In the genomic region with DNA sequence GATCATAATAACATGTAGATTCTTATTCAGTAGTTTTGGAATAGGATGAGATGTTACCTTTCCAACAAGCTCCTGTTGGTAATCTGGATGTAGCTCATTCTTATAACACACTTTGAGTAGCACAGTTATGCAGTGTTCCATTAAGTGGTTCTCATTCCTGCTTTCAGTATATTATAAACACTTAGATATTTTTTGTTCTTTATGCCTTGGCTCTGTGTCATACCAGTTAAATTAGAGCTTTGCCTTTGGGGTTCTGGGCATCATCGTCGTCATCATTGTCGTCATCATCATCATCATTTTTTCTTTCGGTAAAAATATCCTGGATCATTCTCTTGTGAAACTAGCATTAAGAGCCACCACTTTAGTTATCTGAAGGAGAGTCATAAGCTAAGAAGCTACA, we compare ENCODE assay signal across 28 cellular contexts.
"Had no signal": no experiment of that assay in that cellular context is flagged by ENCODE, and none has a peak within 500 bp of the region (broad histone marks: within the 10 kb centered on the region; RNA-seq: fewer than 3 reads in every experiment).

No MANE protein-coding gene starts in this region.

- ATAC-seq: effector memory CD8-positive, alpha-beta T cell; left cardiac atrium; lower lobe of right lung; pancreas; right cardiac atrium; stimulated activated naive B cell treated with anti-CD40 and anti-IgM and Interleukin-4, amounts not matched to agents 10 μg/mL and 1 μg/mL and 100 μg/mL, for 72 hours; stimulated activated naive CD8-positive, alpha-beta T cell treated with anti-CD3 and anti-CD28 coated beads, Interleukin-15, amount 100 ng/mL, for 72 hours had no signal

- H3K9me3 Mint-ChIP-seq: effector memory CD8-positive, alpha-beta T cell had no signal

- H3K4me3 Mint-ChIP-seq: dendritic cell treated with granulocyte-macrophage colony-stimulating factor and Interleukin-4, amounts not matched to agents 40 ng/mL and 50 ng/mL, for 4 days; effector memory CD8-positive, alpha-beta T cell; naive B cell; nephron; stimulated activated naive B cell treated with anti-CD40 and anti-IgM and Interleukin-4, amounts not matched to agents 10 μg/mL and 1 μg/mL and 100 μg/mL, for 72 hours; stimulated activated naive CD8-positive, alpha-beta T cell treated with anti-CD3 and anti-CD28 coated beads, Interleukin-15, amount 100 ng/mL, for 72 hours had no signal

- H3K27ac ChIP-seq: epithelial cell of prostate, esophagus muscularis mucosa, hepatocyte, left ventricle myocardium inferior, lower lobe of right lung, pancreas, thoracic aorta had no signal

- H3K4me2 ChIP-seq: hepatocyte had no signal

- H3K27me3 Mint-ChIP-seq: dendritic cell treated with granulocyte-macrophage colony-stimulating factor and Interleukin-4, amounts not matched to agents 40 ng/mL and 50 ng/mL, for 4 days; effector memory CD8-positive, alpha-beta T cell; naive B cell; stimulated activated naive B cell treated with anti-CD40 and anti-IgM and Interleukin-4, amounts not matched to agents 10 μg/mL and 1 μg/mL and 100 μg/mL, for 72 hours; stimulated activated naive CD8-positive, alpha-beta T cell treated with anti-CD3 and anti-CD28 coated beads, Interleukin-15, amount 100 ng/mL, for 72 hours had no signal

- DNase-seq: effector memory CD8-positive, alpha-beta T cell; head of caudate nucleus; kidney; left cardiac atrium; left ventricle myocardium inferior; lower lobe of right lung; mesenchymal stem cell; midbrain; naive B cell; occipital lobe; pancreas; right cardiac atrium; spleen; stimulated activated CD4-positive, alpha-beta T cell treated with anti-CD3 and anti-CD28 coated beads, Interleukin-15, amount 100 ng/mL, for 24 hours; stimulated activated CD4-positive, alpha-beta T cell treated with anti-CD3 and anti-CD28 coated beads, Interleukin-1b, Interleukin-23, amount 100 ng/mL, for 48 hours; stimulated activated CD4-positive, alpha-beta T cell treated with anti-CD3 and anti-CD28 coated beads, Interleukin-4, amount 100 ng/mL, for 24 hours; stimulated activated naive B cell treated with anti-CD40 and anti-IgM and Interleukin-4, amounts not matched to agents 10 μg/mL and 1 μg/mL and 100 μg/mL, for 72 hours; stimulated activated naive CD8-positive, alpha-beta T cell treated with anti-CD3 and anti-CD28 coated beads, Interleukin-15, amount 100 ng/mL, for 72 hours; substantia nigra; trophoblast cell had no signal

- H3K4me1 Mint-ChIP-seq: nephron had no signal

- FAIRE-seq: colon, kidney, pancreas had no signal

- H3K4me1 ChIP-seq: lower lobe of right lung had no signal

- H2AFZ ChIP-seq: hepatocyte had no signal

- H3K36me3 ChIP-seq: esophagus muscularis mucosa, left ventricle myocardium inferior, lower lobe of right lung, pancreas, spleen, thoracic aorta had no signal

- H3K4me3 ChIP-seq: esophagus muscularis mucosa, hepatocyte, left ventricle myocardium inferior, lower lobe of right lung, pancreas, spleen, thoracic aorta had no signal

- H3K27me3 ChIP-seq: esophagus muscularis mucosa, hepatocyte, pancreas, spleen had no signal

- H3K27ac Mint-ChIP-seq: dendritic cell treated with granulocyte-macrophage colony-stimulating factor and Interleukin-4, amounts not matched to agents 40 ng/mL and 50 ng/mL, for 4 days; effector memory CD8-positive, alpha-beta T cell; nephron; progenitor cell of endocrine pancreas; stimulated activated naive B cell treated with anti-CD40 and anti-IgM and Interleukin-4, amounts not matched to agents 10 μg/mL and 1 μg/mL and 100 μg/mL, for 72 hours; stimulated activated naive CD8-positive, alpha-beta T cell treated with anti-CD3 and anti-CD28 coated beads, Interleukin-15, amount 100 ng/mL, for 72 hours had no signal

- H3K9me3 ChIP-seq: esophagus muscularis mucosa, lower lobe of right lung, pancreas, thoracic aorta had no signal
